Comparison of ENCODE assay signal across 18 cellular contexts in genomic region chr1:205500240-205501218, GRCh38. TPM values are rescaled to one million over a fixed set of nuclear protein-coding genes. Genes with fewer than 3 reads are reported as not detected.
DNase-seq lines count a peak whose midpoint lies in the region; ATAC-seq and TF ChIP-seq lines count a peak whose summit lies in the region.
"Had no signal": no experiment of that assay in that cellular context is flagged by ENCODE, and none has a peak within 500 bp of the region (broad histone marks: within the 10 kb centered on the region; RNA-seq: fewer than 3 reads in every experiment).

No MANE protein-coding gene starts in this region.

- peak overlapping the region; percentile 52 for H3K27ac ChIP-seq in cingulate gyrus (ENCODE audit: low read depth, low read length)
- H3K27ac ChIP-seq: colonic mucosa, vagina had no signal

- DNase-seq in ELF-1 (ENCODE audit: low read depth, low spot score), result peak; percentile 48
- peak; percentile 74 for DNase-seq in NCI-H69 (lab: John Stamatoyannopoulos, UW)
- no peak for DNase-seq in activated CD4-positive, alpha-beta memory T cell treated with anti-CD3 and anti-CD28 coated beads for 36 hours
- DNase-seq in foreskin fibroblast, result no peak
- no peak for DNase-seq in HT-29 (ENCODE audit: low spot score)
- DNase-seq: activated effector memory CD4-positive, alpha-beta T cell treated with Interleukin-2 at 50 U/mL for 16 hours; colonic mucosa; immature natural killer cell; NCI-H1694 treated with DMSO at 0.1 percent for 48 hours; NCI-H345; stimulated activated naive CD8-positive, alpha-beta T cell treated with anti-CD3 and anti-CD28 coated beads, Interleukin-15, amount 100 ng/mL, for 72 hours; T-helper 9 cell had no signal

- H3K4me3 ChIP-seq in foreskin fibroblast (ENCODE audit: low read depth in 1 of 2, low read length in 2 of 2), result no peak overlapping the region
- H3K4me3 ChIP-seq: colonic mucosa, vagina had no signal

- POLR2A ChIA-PET in activated CD4-positive, alpha-beta memory T cell treated with anti-CD3 and anti-CD28 coated beads for 36 hours (lab: Charles Lee), result no interaction called here

- peaks cover 54% of the 10 kb centered on the region for H3K4me1 Mint-ChIP-seq in nephron
- H3K4me1 Mint-ChIP-seq in activated CD4-positive, alpha-beta memory T cell treated with anti-CD3 and anti-CD28 coated beads for 36 hours (ENCODE audit: low read depth), result peaks cover 8% of the 10 kb centered on the region

- TF ChIP-seq CTCF in nephron (IDR thresholded peaks at IDR 0.05; ENCODE audit: unreplicated experiment in 3 of 3), result no peak
- no peak for TF ChIP-seq CTCF in foreskin fibroblast (IDR thresholded peaks at IDR 0.05; ENCODE audit: low read depth, low read length)

- ATAC-seq in HG03196 (IDR thresholded peaks at IDR 0.05; ENCODE audit: unreplicated experiment), result no peak
- ATAC-seq: activated CD4-positive, CD25-positive, alpha-beta regulatory T cell treated with anti-CD3 and anti-CD28 coated beads, Interleukin-2, amount 50 U/mL, for 24 hours; stimulated activated naive CD8-positive, alpha-beta T cell treated with anti-CD3 and anti-CD28 coated beads, Interleukin-15, amount 100 ng/mL, for 72 hours had no signal

- H3K9me3 Mint-ChIP-seq in nephron, result no peaks in the 10 kb centered on the region
- no peaks in the 10 kb centered on the region for H3K9me3 Mint-ChIP-seq in activated CD4-positive, alpha-beta memory T cell treated with anti-CD3 and anti-CD28 coated beads for 36 hours
- H3K9me3 Mint-ChIP-seq: immature natural killer cell; neural crest cell; stimulated activated naive CD8-positive, alpha-beta T cell treated with anti-CD3 and anti-CD28 coated beads, Interleukin-15, amount 100 ng/mL, for 72 hours had no signal

- intact Hi-C loops in activated CD4-positive, alpha-beta memory T cell treated with anti-CD3 and anti-CD28 coated beads for 36 hours (cut with micrococcal nuclease), result no loop called here

- no peaks in the 10 kb centered on the region for H3K36me3 Mint-ChIP-seq in nephron (ENCODE audit: low read depth)
- no peaks in the 10 kb centered on the region for H3K36me3 Mint-ChIP-seq in activated CD4-positive, alpha-beta memory T cell treated with anti-CD3 and anti-CD28 coated beads for 36 hours
- H3K36me3 Mint-ChIP-seq: immature natural killer cell had no signal

- CTCF ChIA-PET in activated CD4-positive, alpha-beta memory T cell treated with anti-CD3 and anti-CD28 coated beads for 36 hours (lab: Charles Lee), result interaction anchor here (1.3 to 6.9 kb wide), 3 partner anchors 12 to 23 kb away, joined by 3 to 45 read pairs (median 15); no protein-coding TSS in a partner anchor

- peaks cover 4% of the 10 kb centered on the region for H3K27me3 Mint-ChIP-seq in nephron (ENCODE audit: low read depth)
- peaks cover 1% of the 10 kb centered on the region for H3K27me3 Mint-ChIP-seq in activated CD4-positive, alpha-beta memory T cell treated with anti-CD3 and anti-CD28 coated beads for 36 hours

- peak overlapping the region in 1 of 3 experiments; percentile 8 for H3K4me3 Mint-ChIP-seq in nephron
- H3K4me3 Mint-ChIP-seq in activated CD4-positive, alpha-beta memory T cell treated with anti-CD3 and anti-CD28 coated beads for 36 hours, result no peak overlapping the region
- H3K4me3 Mint-ChIP-seq: immature natural killer cell; stimulated activated naive CD8-positive, alpha-beta T cell treated with anti-CD3 and anti-CD28 coated beads, Interleukin-15, amount 100 ng/mL, for 72 hours had no signal

- peak overlapping the region; percentile 57 to 76 (median 75) for H3K27ac Mint-ChIP-seq in nephron
- no peak overlapping the region for H3K27ac Mint-ChIP-seq in activated CD4-positive, alpha-beta memory T cell treated with anti-CD3 and anti-CD28 coated beads for 36 hours
- H3K27ac Mint-ChIP-seq: stimulated activated naive CD8-positive, alpha-beta T cell treated with anti-CD3 and anti-CD28 coated beads, Interleukin-15, amount 100 ng/mL, for 72 hours had no signal

RNA-seq across cellular contexts. Expression of gene CDK18, which starts 3.9 kb away (rescaled TPM):
- 1 to 10 TPM; 2.5 to 2.6 TPM for total RNA-seq in activated CD4-positive, alpha-beta memory T cell treated with anti-CD3 and anti-CD28 coated beads for 36 hours
- 22.2 and 27.6 TPM in 2 replicates for total RNA-seq in HT-29 (2014; rRNA removed; shearing (Covaris generic))

RNA-seq across cellular contexts. Expression of gene BLACAT1, which starts 44.7 kb away (rescaled TPM):
- total RNA-seq in activated CD4-positive, alpha-beta memory T cell treated with anti-CD3 and anti-CD28 coated beads for 36 hours, result 1 to 10 TPM in 1 of 2 experiments, under 1 TPM in 1; 0.90 to 1.2 TPM
- 1.8 and 1.9 TPM in 2 replicates for total RNA-seq in HT-29 (2014; rRNA removed; shearing (Covaris generic))

Comparison
In these comparisons a context has a peak if more than half of its experiments do, and no peak if none do; other contexts are left out.
1. DNase-seq: peak in ELF-1 (single experiment) and NCI-H69 (single experiment); none in activated CD4-positive, alpha-beta memory T cell treated with anti-CD3 and anti-CD28 coated beads for 36 hours (single experiment), foreskin fibroblast (0 of 2) and HT-29 (single experiment).